Comparison of ENCODE assay signal across 9 cellular contexts in the genomic region with DNA sequence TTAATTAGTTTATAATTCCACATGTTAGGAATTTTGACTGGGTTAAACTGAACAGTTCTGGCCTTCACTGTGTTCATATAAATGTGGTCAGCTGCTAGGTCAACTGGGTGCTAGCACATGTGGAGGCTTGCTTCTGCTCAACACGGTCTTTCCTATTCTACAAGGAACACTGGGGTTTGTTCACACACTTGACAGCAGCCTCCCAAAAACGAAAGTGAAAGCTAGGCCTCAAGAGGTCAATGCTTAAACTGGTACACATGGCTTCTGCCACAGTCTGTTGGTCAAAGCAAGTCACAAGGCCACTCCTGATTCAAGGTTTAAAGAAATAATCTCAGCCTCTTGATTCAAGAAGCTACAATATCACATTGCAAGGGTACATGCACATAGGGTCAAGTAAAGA.
DNase-seq lines count a peak whose midpoint lies in the region; ATAC-seq and TF ChIP-seq lines count a peak whose summit lies in the region.
"Had no signal": no experiment of that assay in that cellular context is flagged by ENCODE, and none has a peak within 500 bp of the region (broad histone marks: within the 10 kb centered on the region; RNA-seq: fewer than 3 reads in every experiment).

No MANE protein-coding gene starts in this region.

- peak; percentile 69 for ATAC-seq in GM21381 (IDR thresholded peaks at IDR 0.05; ENCODE audit: unreplicated experiment)
- ATAC-seq in stimulated activated effector memory CD8-positive, alpha-beta T cell treated with anti-CD3 and anti-CD28 coated beads, Interleukin-12 subunit alpha, Interleukin-12 subunit beta, amount 100 ng/mL, for 72 hours = peak; percentile 78

- no peaks in the 10 kb centered on the region for H3K9me3 ChIP-seq in effector memory CD4-positive, alpha-beta T cell (ENCODE audit: control insufficient read depth, low read length)
- H3K9me3 ChIP-seq: SJSA1 had no signal

- peak overlapping the region; percentile 69 for H3K27ac Mint-ChIP-seq in stimulated activated effector memory CD8-positive, alpha-beta T cell treated with anti-CD3 and anti-CD28 coated beads, Interleukin-12 subunit alpha, Interleukin-12 subunit beta, amount 100 ng/mL, for 72 hours
- no peak overlapping the region for H3K27ac Mint-ChIP-seq in activated T-cell treated with anti-CD3 and anti-CD28 coated beads, Interleukin-2, amount 50 U/mL, for 24 hours

- H3K36me3 ChIP-seq in effector memory CD4-positive, alpha-beta T cell (ENCODE audit: control insufficient read depth, insufficient read depth, low read length) = no peaks in the 10 kb centered on the region
- H3K36me3 ChIP-seq: SJSA1 had no signal

- H3K27me3 Mint-ChIP-seq in activated T-cell treated with anti-CD3 and anti-CD28 coated beads, Interleukin-2, amount 50 U/mL, for 24 hours = no peaks in the 10 kb centered on the region

- no peaks in the 10 kb centered on the region for H3K27me3 ChIP-seq in effector memory CD4-positive, alpha-beta T cell (replicated peaks; ENCODE audit: control insufficient read depth, insufficient read depth, low read length, poor library complexity, severe bottlenecking)
- H3K27me3 ChIP-seq: SJSA1 had no signal

- TF ChIP-seq CTCF in GM12865 (IDR thresholded peaks at IDR 0.05; ENCODE audit: insufficient read depth, low read depth, low read length, missing control alignments) = no peak

- H3K27ac ChIP-seq in effector memory CD4-positive, alpha-beta T cell (ENCODE audit: insufficient read depth, low read length, poor library complexity, severe bottlenecking) = no peak overlapping the region
- H3K27ac ChIP-seq: SJSA1 had no signal

- peaks cover 20% of the 10 kb centered on the region for H3K4me1 Mint-ChIP-seq in stimulated activated effector memory CD8-positive, alpha-beta T cell treated with anti-CD3 and anti-CD28 coated beads, Interleukin-12 subunit alpha, Interleukin-12 subunit beta, amount 100 ng/mL, for 72 hours
- peaks cover 20% of the 10 kb centered on the region for H3K4me1 Mint-ChIP-seq in activated T-cell treated with anti-CD3 and anti-CD28 coated beads, Interleukin-2, amount 50 U/mL, for 24 hours (ENCODE audit: low read depth)

- H3K4me3 ChIP-seq in GM12865 (ENCODE audit: low read depth, low read length) = no peak overlapping the region
- peak overlapping the region; percentile 27 for H3K4me3 ChIP-seq in effector memory CD4-positive, alpha-beta T cell (ENCODE audit: insufficient read depth, low read depth, low read length, poor library complexity, severe bottlenecking)
- H3K4me3 ChIP-seq: SJSA1 had no signal

- no peaks in the 10 kb centered on the region for H3K9me3 Mint-ChIP-seq in stimulated activated effector memory CD8-positive, alpha-beta T cell treated with anti-CD3 and anti-CD28 coated beads, Interleukin-12 subunit alpha, Interleukin-12 subunit beta, amount 100 ng/mL, for 72 hours
- H3K9me3 Mint-ChIP-seq in activated T-cell treated with anti-CD3 and anti-CD28 coated beads, Interleukin-2, amount 50 U/mL, for 24 hours = peaks cover 2% of the 10 kb centered on the region

- H3K4me1 ChIP-seq in effector memory CD4-positive, alpha-beta T cell (ENCODE audit: control insufficient read depth, insufficient read depth, low read length, poor library complexity, severe bottlenecking) = no peaks in the 10 kb centered on the region
- H3K4me1 ChIP-seq: SJSA1 had no signal

- peak; percentile 52 for DNase-seq in GM12865 (ENCODE audit: low read depth)
- DNase-seq in LoVo (ENCODE audit: low spot score) = peak; percentile 37
- DNase-seq in effector memory CD4-positive, alpha-beta T cell = peak in 1 of 3 donors; percentile 2
- DNase-seq in stimulated activated effector memory CD8-positive, alpha-beta T cell treated with anti-CD3 and anti-CD28 coated beads, Interleukin-12 subunit alpha, Interleukin-12 subunit beta, amount 100 ng/mL, for 72 hours (ENCODE audit: low spot score in 2 of 2) = no peak
- no peak for DNase-seq in NK-92 (lab: John Stamatoyannopoulos, UW; ENCODE audit: unreplicated experiment)
- no peak for DNase-seq in NCI-H526 (lab: John Stamatoyannopoulos, UW)
- no peak for DNase-seq in activated T-cell treated with anti-CD3 and anti-CD28 coated beads, Interleukin-2, amount 50 U/mL, for 24 hours

- H3K4me3 Mint-ChIP-seq in stimulated activated effector memory CD8-positive, alpha-beta T cell treated with anti-CD3 and anti-CD28 coated beads, Interleukin-12 subunit alpha, Interleukin-12 subunit beta, amount 100 ng/mL, for 72 hours = peak overlapping the region; percentile 44
- no peak overlapping the region for H3K4me3 Mint-ChIP-seq in activated T-cell treated with anti-CD3 and anti-CD28 coated beads, Interleukin-2, amount 50 U/mL, for 24 hours

- no peaks in the 10 kb centered on the region for H3K36me3 Mint-ChIP-seq in stimulated activated effector memory CD8-positive, alpha-beta T cell treated with anti-CD3 and anti-CD28 coated beads, Interleukin-12 subunit alpha, Interleukin-12 subunit beta, amount 100 ng/mL, for 72 hours
- H3K36me3 Mint-ChIP-seq in activated T-cell treated with anti-CD3 and anti-CD28 coated beads, Interleukin-2, amount 50 U/mL, for 24 hours (ENCODE audit: low read depth) = no peaks in the 10 kb centered on the region

Comparison
In these comparisons a context has a peak if more than half of its experiments do, and no peak if none do; other contexts are left out.
1. DNase-seq: peak in GM12865 (single experiment) and LoVo (single experiment); none in stimulated activated effector memory CD8-positive, alpha-beta T cell treated with anti-CD3 and anti-CD28 coated beads, Interleukin-12 subunit alpha, Interleukin-12 subunit beta, amount 100 ng/mL, for 72 hours (0 of 2), NK-92 (single experiment), NCI-H526 (0 of 2) and activated T-cell treated with anti-CD3 and anti-CD28 coated beads, Interleukin-2, amount 50 U/mL, for 24 hours (single experiment).